Comparison of ENCODE assay signal across 12 cellular contexts in the genomic region with DNA sequence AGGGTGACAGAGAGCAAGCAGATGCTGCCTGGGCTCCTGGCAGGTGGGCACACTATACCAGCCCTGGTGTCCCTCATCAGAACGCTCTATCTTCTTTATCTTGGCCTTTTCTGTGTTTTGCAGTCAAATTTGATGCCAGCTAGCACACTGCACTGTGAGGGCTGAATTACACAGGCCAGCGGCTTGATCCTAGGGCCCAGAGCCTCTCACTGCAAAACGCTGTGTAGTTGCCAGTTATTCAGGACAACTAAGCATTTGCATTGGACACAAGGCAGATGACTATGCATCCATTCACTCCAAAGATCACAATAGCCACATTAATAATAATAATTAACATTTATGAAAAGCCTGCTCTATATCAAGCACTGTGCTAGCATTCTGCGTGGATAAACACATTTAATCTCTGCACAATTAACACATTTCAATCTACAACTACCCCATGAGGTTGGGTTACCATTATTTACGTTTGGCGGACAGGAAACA.
"Had no signal": no experiment of that assay in that cellular context is flagged by ENCODE, and none has a peak within 500 bp of the region (broad histone marks: within the 10 kb centered on the region; RNA-seq: fewer than 3 reads in every experiment).

No MANE protein-coding gene starts in this region.

- DNase-seq: activated CD4-positive, alpha-beta T cell treated with anti-CD3 and anti-CD28 coated beads for 4 hours; activated CD8-positive, alpha-beta memory T cell treated with anti-CD3 and anti-CD28 coated beads for 24 hours; activated gamma-delta T cell treated with Interleukin-2 at 50 U/mL for 16 hours; activated naive CD8-positive, alpha-beta T cell treated with anti-CD3 and anti-CD28 coated beads, Interleukin-2, amount 10 ng/mL, durations not matched to agents 7 days and 5 days; kidney glomerular epithelial cell; pancreas; right cardiac atrium; SJCRH30; small intestine; T-helper 17 cell had no signal

- H3K4me1 ChIP-seq: breast epithelium, esophagus muscularis mucosa, pancreas, SJCRH30 had no signal

- ATAC-seq: pancreas, right cardiac atrium, T-helper 17 cell had no signal

- FAIRE-seq: pancreas, small intestine had no signal

- H3K27me3 ChIP-seq: breast epithelium, pancreas had no signal

- H3K27ac ChIP-seq: breast epithelium, esophagus muscularis mucosa, pancreas, SJCRH30 had no signal

- H3K9me3 ChIP-seq: esophagus muscularis mucosa, pancreas, SJCRH30 had no signal

- H3K4me3 ChIP-seq: breast epithelium, esophagus muscularis mucosa, pancreas, SJCRH30 had no signal

- H3K36me3 ChIP-seq: breast epithelium, esophagus muscularis mucosa, pancreas, SJCRH30 had no signal
